Comparison of ENCODE assay signal across 15 cellular contexts in genomic region chr20:6079011-6079410, GRCh38.
DNase-seq lines count a peak whose midpoint lies in the region.
"Had no signal": no experiment of that assay in that cellular context is flagged by ENCODE, and none has a peak within 500 bp of the region (broad histone marks: within the 10 kb centered on the region; RNA-seq: fewer than 3 reads in every experiment).

No MANE protein-coding gene starts in this region.

- DNase-seq in NCI-H82 (lab: John Stamatoyannopoulos, UW) (peak; percentile 42), NCI-H82 treated with DMSO at 0.1 percent for 48 hours (lab: John Stamatoyannopoulos, UW; ENCODE audit: unreplicated experiment) (no peak), cerebellar nuclear complex (lab: John Stamatoyannopoulos, UW) (peak; percentile 23 to 49), pons (ENCODE audit: low spot score) (peak; percentile 14)
- DNase-seq in activated CD4-positive, CD25-positive, alpha-beta regulatory T cell (lab: John Stamatoyannopoulos, UW) = no peak
- DNase-seq in activated CD4-positive, alpha-beta T cell treated with anti-CD3 and anti-CD28 coated beads, Interleukin-2, amount 50 U/mL, for 1 hour = no peak
- no peak for DNase-seq in activated naive CD4-positive, alpha-beta T cell treated with anti-CD3 and anti-CD28 coated beads, Interleukin-2, amount 50 U/mL, for 16 hours
- DNase-seq: BE2C; CD4-positive, CD25-positive, alpha-beta regulatory T cell; CD8-positive, alpha-beta memory T cell; COR-L47; DMS 273 treated with DMSO at 0.1 percent for 48 hours; DMS53; GDM1; GM23248 had no signal

Comparison
In these comparisons a context has a peak if more than half of its experiments do, and no peak if none do; other contexts are left out.
1. DNase-seq: peak in NCI-H82 (single experiment), cerebellar nuclear complex (2 of 2) and pons (single experiment); none in NCI-H82 treated with DMSO at 0.1 percent for 48 hours (single experiment), activated CD4-positive, CD25-positive, alpha-beta regulatory T cell (0 of 4), activated CD4-positive, alpha-beta T cell treated with anti-CD3 and anti-CD28 coated beads, Interleukin-2, amount 50 U/mL, for 1 hour (single experiment) and activated naive CD4-positive, alpha-beta T cell treated with anti-CD3 and anti-CD28 coated beads, Interleukin-2, amount 50 U/mL, for 16 hours (single experiment).